Comparison of ENCODE assay signal across 18 cellular contexts in the genomic region with DNA sequence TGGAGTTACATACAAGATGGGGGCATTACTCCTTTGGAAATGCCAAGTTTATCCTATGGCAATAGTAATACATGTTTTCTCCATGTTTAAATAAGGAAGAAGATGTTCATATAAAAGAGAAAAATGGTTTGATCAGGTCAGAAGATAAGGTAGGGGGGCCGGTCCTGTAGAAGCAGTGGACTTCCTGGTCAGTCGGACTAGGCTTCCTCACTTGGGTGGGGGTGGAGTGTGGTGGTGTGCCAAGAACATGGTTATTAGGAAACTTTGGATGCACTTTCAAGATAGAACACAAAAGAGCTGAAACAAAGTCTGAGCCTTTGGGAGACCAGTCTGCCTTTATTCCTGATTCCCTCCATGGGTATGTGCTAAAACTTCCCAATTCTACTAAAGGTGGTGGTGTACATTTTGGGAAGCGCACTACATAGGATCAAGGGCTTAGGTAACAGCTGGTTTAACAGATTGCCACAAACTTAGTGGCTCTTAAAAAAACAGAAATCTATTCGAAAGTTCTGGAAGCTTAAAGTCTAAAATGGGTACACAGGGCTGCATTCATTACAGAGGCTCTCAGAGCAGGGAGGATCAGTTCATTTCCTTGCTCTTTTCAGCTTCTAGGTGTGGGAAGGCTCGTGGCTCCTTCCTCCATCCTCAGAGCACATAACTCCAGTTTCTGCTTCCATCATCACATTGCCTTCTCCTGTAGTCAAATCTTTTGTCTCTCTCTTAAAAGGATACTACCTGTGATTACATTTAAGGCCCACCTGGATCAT.
DNase-seq lines count a peak whose midpoint lies in the region; ATAC-seq and TF ChIP-seq lines count a peak whose summit lies in the region.
"Had no signal": no experiment of that assay in that cellular context is flagged by ENCODE, and none has a peak within 500 bp of the region (broad histone marks: within the 10 kb centered on the region; RNA-seq: fewer than 3 reads in every experiment).

No MANE protein-coding gene starts in this region.

- in situ Hi-C loops in ACHN (cut with HindIII; ENCODE audit: low pct_ligation_motif_present, low pct_unique_long_range_greater_than_20kb, low sequenced_read_pairs), result no loop called here

- H3K9me3 Mint-ChIP-seq in chondrocyte (ENCODE audit: low read depth) (no peaks in the 10 kb centered on the region), type B pancreatic cell (no peaks in the 10 kb centered on the region)
- H3K9me3 Mint-ChIP-seq: immature natural killer cell, T-cell had no signal

- no peaks in the 10 kb centered on the region for H3K4me1 ChIP-seq in right cardiac atrium (ENCODE audit: control insufficient read depth, insufficient read depth, low read length)
- H3K4me1 ChIP-seq in psoas muscle, result no peaks in the 10 kb centered on the region
- H3K4me1 ChIP-seq: gastrocnemius medialis had no signal

- TF ChIP-seq CTCF in LNCaP clone FGC (IDR thresholded peaks at IDR 0.05; ENCODE audit: control insufficient read depth, extremely low read depth, insufficient read depth) (no peak), chondrocyte (IDR thresholded peaks at IDR 0.05) (no peak), psoas muscle (IDR thresholded peaks at IDR 0.05) (no peak), type B pancreatic cell (conservative IDR thresholded peaks at IDR 0.05) (no peak)

- no peaks in the 10 kb centered on the region for H3K4me1 Mint-ChIP-seq in chondrocyte (ENCODE audit: low read depth)
- no peaks in the 10 kb centered on the region for H3K4me1 Mint-ChIP-seq in type B pancreatic cell (ENCODE audit: unreplicated experiment)
- H3K4me1 Mint-ChIP-seq: immature natural killer cell, T-cell had no signal

- no peak overlapping the region for H3K27ac ChIP-seq in right cardiac atrium (ENCODE audit: low read length)
- no peak overlapping the region for H3K27ac ChIP-seq in psoas muscle
- H3K27ac ChIP-seq: gastrocnemius medialis, thoracic aorta had no signal

- H3K4me3 ChIP-seq in LNCaP clone FGC (ENCODE audit: low read depth, low read length) (no peak overlapping the region), right cardiac atrium (ENCODE audit: low read length) (no peak overlapping the region), psoas muscle (no peak overlapping the region)
- H3K4me3 ChIP-seq: gastrocnemius medialis, GM12878, thoracic aorta had no signal

- H3K27ac Mint-ChIP-seq in chondrocyte (ENCODE audit: unreplicated experiment), result peak overlapping the region; percentile 29
- no peak overlapping the region for H3K27ac Mint-ChIP-seq in type B pancreatic cell

- WGBS in right cardiac atrium, result 60% methylated on average over 5 of the region's 5 CpGs
- 66 to 84% (median 76%) methylated on average over 5 of the region's 5 CpGs for WGBS in psoas muscle, 3 donors

- ATAC-seq in right cardiac atrium (peak; percentile 79 to 85), psoas muscle (peak in 1 of 4 donors; percentile 58), HG03469 (IDR thresholded peaks at IDR 0.05; ENCODE audit: unreplicated experiment) (no peak)
- ATAC-seq: GM12878, T-cell had no signal

- no peaks in the 10 kb centered on the region for H3K27me3 ChIP-seq in right cardiac atrium (ENCODE audit: control insufficient read depth, insufficient read depth)
- H3K27me3 ChIP-seq in psoas muscle (ENCODE audit: insufficient read depth in 3 of 3, low read length in 2 of 3), result no peaks in the 10 kb centered on the region
- H3K27me3 ChIP-seq: gastrocnemius medialis had no signal

- H3K36me3 Mint-ChIP-seq in chondrocyte (ENCODE audit: low read depth), result peaks cover 48% of the 10 kb centered on the region
- H3K36me3 Mint-ChIP-seq in type B pancreatic cell, result peaks cover 48% of the 10 kb centered on the region

- DNase-seq in LNCaP clone FGC (ENCODE audit: low read depth), result peak; percentile 56
- DNase-seq in chondrocyte (ENCODE audit: low spot score), result no peak
- peak; percentile 64 to 78 (median 77) for DNase-seq in right cardiac atrium
- DNase-seq in psoas muscle, result peak; percentile 37 to 70
- DNase-seq in activated naive CD4-positive, alpha-beta T cell treated with anti-CD3 and anti-CD28 coated beads, Interleukin-2, amount 50 U/mL, for 16 hours, result no peak
- no peak for DNase-seq in ACHN
- DNase-seq in type B pancreatic cell (ENCODE audit: extremely low spot score, unreplicated experiment), result no peak
- DNase-seq: activated CD4-positive, alpha-beta T cell treated with anti-CD3 and anti-CD28 coated beads for 1 hour; amniotic stem cell; effector CD4-positive, alpha-beta T cell; immature natural killer cell; NCI-H2029 treated with DMSO at 0.1 percent for 48 hours; NCI-H526 treated with DMSO at 0.1 percent for 48 hours; T-cell had no signal

- H3K27me3 Mint-ChIP-seq in chondrocyte (ENCODE audit: low read depth), result no peaks in the 10 kb centered on the region
- no peaks in the 10 kb centered on the region for H3K27me3 Mint-ChIP-seq in type B pancreatic cell
- H3K27me3 Mint-ChIP-seq: T-cell had no signal

- intact Hi-C loops in right cardiac atrium (cut with DNase I) (no loop called here), psoas muscle (cut with DNase I) (no loop called here)

- H3K36me3 ChIP-seq in psoas muscle (ENCODE audit: insufficient read depth in 1 of 2, low read depth in 1 of 2), result peaks cover 6 to 100% of the 10 kb centered on the region in 2 donors

- H3K9me3 ChIP-seq in right cardiac atrium (ENCODE audit: control insufficient read depth, low read length) (no peaks in the 10 kb centered on the region), psoas muscle (no peaks in the 10 kb centered on the region)
- H3K9me3 ChIP-seq: gastrocnemius medialis, thoracic aorta had no signal

- no peak overlapping the region for H3K4me3 Mint-ChIP-seq in chondrocyte (ENCODE audit: unreplicated experiment)
- H3K4me3 Mint-ChIP-seq in type B pancreatic cell, result no peak overlapping the region
- H3K4me3 Mint-ChIP-seq: immature natural killer cell, T-cell had no signal

Comparison
In these comparisons a context has a peak if more than half of its experiments do, and no peak if none do; other contexts are left out.
1. DNase-seq: peak in LNCaP clone FGC (single experiment), right cardiac atrium (3 of 3) and psoas muscle (2 of 2); none in chondrocyte (single experiment), activated naive CD4-positive, alpha-beta T cell treated with anti-CD3 and anti-CD28 coated beads, Interleukin-2, amount 50 U/mL, for 16 hours (single experiment), ACHN (single experiment) and type B pancreatic cell (single experiment).